25 cellular contexts compared by ENCODE assay signal in genomic region chr5:163563112-163563511, GRCh38.
"Had no signal": no experiment of that assay in that cellular context is flagged by ENCODE, and none has a peak within 500 bp of the region (broad histone marks: within the 10 kb centered on the region; RNA-seq: fewer than 3 reads in every experiment).

No MANE protein-coding gene starts in this region.

- DNase-seq: activated CD4-positive, alpha-beta memory T cell treated with anti-CD3 and anti-CD28 coated beads, Interleukin-2, amount 10 ng/mL, durations not matched to agents 7 days and 5 days; activated CD4-positive, alpha-beta T cell treated with anti-CD3 and anti-CD28 coated beads, Interleukin-2, amount 10 ng/mL, durations not matched to agents 7 days and 5 days; activated CD4-positive, CD25-positive, alpha-beta regulatory T cell treated with anti-CD3 and anti-CD28 coated beads, Interleukin-2, amount 50 U/mL, for 72 hours; activated CD8-positive, alpha-beta memory T cell treated with anti-CD3 and anti-CD28 coated beads, Interleukin-2, amount 50 U/mL, for 48 hours; activated gamma-delta T cell treated with Interleukin-2 at 50 U/mL for 16 hours; activated naive CD4-positive, alpha-beta T cell treated with anti-CD3 and anti-CD28 coated beads, Interleukin-2, amount 50 U/mL, for 16 hours; activated T-cell treated with anti-CD3 and anti-CD28 coated beads, Interleukin-2, amount 50 U/mL, for 24 hours; amniotic stem cell; brain microvascular endothelial cell; caudate nucleus; cortex of kidney; foreskin fibroblast; heart left ventricle; hypothalamus; psoas muscle; stimulated activated CD4-positive, alpha-beta T cell treated with anti-CD3 and anti-CD28 coated beads, Interleukin-15, amount 100 ng/mL, for 24 hours; stimulated activated CD4-positive, alpha-beta T cell treated with anti-CD3 and anti-CD28 coated beads, Interleukin-2, amount 100 ng/mL, for 24 hours; stimulated activated naive B cell treated with anti-CD40 and anti-IgM and Interleukin-4, amounts not matched to agents 10 μg/mL and 1 μg/mL and 100 μg/mL, for 72 hours; T-helper 9 cell had no signal

- H3K4me3 ChIP-seq: heart left ventricle, psoas muscle, suprapubic skin, tibial nerve had no signal

- H3K27ac ChIP-seq: brain microvascular endothelial cell, heart left ventricle, neutrophil, parathyroid adenoma, psoas muscle, suprapubic skin, tibial nerve had no signal

- H3K4me1 ChIP-seq: parathyroid adenoma had no signal

- ATAC-seq: esophagus mucosa; left lobe of liver; psoas muscle; stimulated activated naive B cell treated with anti-CD40 and anti-IgM and Interleukin-4, amounts not matched to agents 10 μg/mL and 1 μg/mL and 100 μg/mL, for 72 hours had no signal

- H3K9me3 ChIP-seq: neutrophil, psoas muscle, suprapubic skin, tibial nerve had no signal

- H3K36me3 ChIP-seq: brain microvascular endothelial cell, heart left ventricle, neutrophil, suprapubic skin, tibial nerve had no signal
